In genomic region chr16:67176662-67177061, GRCh38 we compare ENCODE assay signal across 31 cellular contexts. TPM values are rescaled to one million over a fixed set of nuclear protein-coding genes. Genes with fewer than 3 reads are reported as not detected.
DNase-seq lines count a peak whose midpoint lies in the region; ATAC-seq and TF ChIP-seq lines count a peak whose summit lies in the region.
"Had no signal": no experiment of that assay in that cellular context is flagged by ENCODE, and none has a peak within 500 bp of the region (broad histone marks: within the 10 kb centered on the region; RNA-seq: fewer than 3 reads in every experiment).

No MANE protein-coding gene starts in this region.

- intact Hi-C loops in gastrocnemius medialis (cut with DNase I; ENCODE audit: low total_unique reads) = no loop called here

- H3K36me3 Mint-ChIP-seq in activated T-cell treated with anti-CD3 and anti-CD28 coated beads, Interleukin-2, amount 50 U/mL, for 4 hours (ENCODE audit: insufficient read depth) = no peaks in the 10 kb centered on the region
- H3K36me3 Mint-ChIP-seq in activated T-cell treated with anti-CD3 and anti-CD28 coated beads, Interleukin-2, amount 50 U/mL, for 72 hours (ENCODE audit: insufficient read depth in 2 of 2) = no peaks in the 10 kb centered on the region
- H3K36me3 Mint-ChIP-seq in brain = peaks cover 26% of the 10 kb centered on the region

- H3K9me3 Mint-ChIP-seq in activated T-cell treated with anti-CD3 and anti-CD28 coated beads, Interleukin-2, amount 50 U/mL, for 4 hours = no peaks in the 10 kb centered on the region
- H3K9me3 Mint-ChIP-seq in activated T-cell treated with anti-CD3 and anti-CD28 coated beads, Interleukin-2, amount 50 U/mL, for 72 hours = no peaks in the 10 kb centered on the region
- H3K9me3 Mint-ChIP-seq in brain = no peaks in the 10 kb centered on the region
- H3K9me3 Mint-ChIP-seq: dendritic cell treated with granulocyte-macrophage colony-stimulating factor and Interleukin-4, amounts not matched to agents 40 ng/mL and 50 ng/mL, for 4 days had no signal

- no peaks in the 10 kb centered on the region for H3K27me3 ChIP-seq in gastrocnemius medialis
- H3K27me3 ChIP-seq: sigmoid colon, tibial artery had no signal

- H3K4me3 Mint-ChIP-seq in activated T-cell treated with anti-CD3 and anti-CD28 coated beads, Interleukin-2, amount 50 U/mL, for 4 hours = peak overlapping the region; percentile 38
- H3K4me3 Mint-ChIP-seq in activated T-cell treated with anti-CD3 and anti-CD28 coated beads, Interleukin-2, amount 50 U/mL, for 72 hours = no peak overlapping the region
- peak overlapping the region in 3 of 5 experiments; percentile 18 to 78 (median 57) for H3K4me3 Mint-ChIP-seq in brain
- H3K4me3 Mint-ChIP-seq: activated CD4-positive, alpha-beta T cell treated with anti-CD3 and anti-CD28 coated beads for 36 hours; dendritic cell treated with granulocyte-macrophage colony-stimulating factor and Interleukin-4, amounts not matched to agents 40 ng/mL and 50 ng/mL, for 4 days had no signal

- H3K27ac ChIP-seq in gastrocnemius medialis = peak overlapping the region; percentile 15 to 100 (median 95)
- H3K27ac ChIP-seq: PC-9, sigmoid colon, tibial artery had no signal

- no peaks in the 10 kb centered on the region for H3K36me3 ChIP-seq in gastrocnemius medialis
- H3K36me3 ChIP-seq: prostate gland, sigmoid colon had no signal

- DNase-seq in activated T-cell treated with anti-CD3 and anti-CD28 coated beads, Interleukin-2, amount 50 U/mL, for 4 hours = no peak
- DNase-seq in activated T-cell treated with anti-CD3 and anti-CD28 coated beads, Interleukin-2, amount 50 U/mL, for 72 hours = no peak
- DNase-seq in NCI-H345 treated with DMSO at 0.1 percent for 48 hours (lab: John Stamatoyannopoulos, UW; ENCODE audit: unreplicated experiment) (peak; percentile 50), gastrocnemius medialis (no peak), NCI-H2029 treated with DMSO at 0.1 percent for 48 hours (lab: John Stamatoyannopoulos, UW) (no peak), SK-N-DZ (ENCODE audit: low spot score) (no peak)
- DNase-seq: activated CD4-positive, alpha-beta T cell treated with anti-CD3 and anti-CD28 coated beads for 36 hours; activated T-cell treated with anti-CD3 and anti-CD28 coated beads, Interleukin-2, amount 50 U/mL, for 1 hour; central memory CD4-positive, alpha-beta T cell; head of caudate nucleus; islet precursor cell; left ventricle myocardium inferior; mesendoderm; MV-4-11; NCI-H1436 treated with DMSO at 0.1 percent for 48 hours; NCI-H526; PC-9; Right ventricle myocardium superior; sigmoid colon; stimulated activated CD4-positive, alpha-beta T cell treated with anti-CD3 and anti-CD28 coated beads, Interleukin-12 subunit alpha, Interleukin-12 subunit beta, amount 100 ng/mL, for 4 hours; stimulated activated CD4-positive, alpha-beta T cell treated with anti-CD3 and anti-CD28 coated beads, Interleukin-2, amount 100 ng/mL, for 48 hours; stomach; T-helper 9 cell; tibial artery had no signal

- no peak for TF ChIP-seq POLR2A in gastrocnemius medialis (IDR thresholded peaks at IDR 0.05)

- no peaks in the 10 kb centered on the region for H3K9me3 ChIP-seq in gastrocnemius medialis
- H3K9me3 ChIP-seq: left ventricle myocardium inferior, prostate gland, sigmoid colon, stomach, tibial artery had no signal

- H3K4me1 ChIP-seq in gastrocnemius medialis = peaks cover 34 to 54% of the 10 kb centered on the region in 2 donors

- TF ChIP-seq CTCF in brain (conservative IDR thresholded peaks at IDR 0.05) = no peak
- TF ChIP-seq CTCF in gastrocnemius medialis (IDR thresholded peaks at IDR 0.05 in 4 of 5, conservative IDR thresholded peaks at IDR 0.05 in 1 of 5) = no peak

- peaks cover 20% of the 10 kb centered on the region for H3K4me1 Mint-ChIP-seq in activated T-cell treated with anti-CD3 and anti-CD28 coated beads, Interleukin-2, amount 50 U/mL, for 4 hours (ENCODE audit: low read depth)
- H3K4me1 Mint-ChIP-seq in activated T-cell treated with anti-CD3 and anti-CD28 coated beads, Interleukin-2, amount 50 U/mL, for 72 hours (ENCODE audit: low read depth) = peaks cover 30% of the 10 kb centered on the region
- peaks cover 51% of the 10 kb centered on the region for H3K4me1 Mint-ChIP-seq in brain

- no peak for ATAC-seq in activated T-cell treated with anti-CD3 and anti-CD28 coated beads, Interleukin-2, amount 50 U/mL, for 4 hours
- ATAC-seq in activated T-cell treated with anti-CD3 and anti-CD28 coated beads, Interleukin-2, amount 50 U/mL, for 72 hours (replicated peaks in 1 of 2) = no peak
- ATAC-seq in gastrocnemius medialis = no peak
- no peak for ATAC-seq in GM21515 (IDR thresholded peaks at IDR 0.05; ENCODE audit: unreplicated experiment)
- ATAC-seq: activated CD4-positive, alpha-beta T cell treated with anti-CD3 and anti-CD28 coated beads for 36 hours; esophagus mucosa had no signal

- peaks cover 22% of the 10 kb centered on the region for H3K27me3 Mint-ChIP-seq in activated T-cell treated with anti-CD3 and anti-CD28 coated beads, Interleukin-2, amount 50 U/mL, for 4 hours (ENCODE audit: low read depth)
- H3K27me3 Mint-ChIP-seq in activated T-cell treated with anti-CD3 and anti-CD28 coated beads, Interleukin-2, amount 50 U/mL, for 72 hours (ENCODE audit: low read depth) = peaks cover 61% of the 10 kb centered on the region
- peaks cover 23% of the 10 kb centered on the region for H3K27me3 Mint-ChIP-seq in brain

- no peak overlapping the region for H3K4me3 ChIP-seq in gastrocnemius medialis
- H3K4me3 ChIP-seq: left ventricle myocardium inferior, PC-9, prostate gland, sigmoid colon, stomach, tibial artery had no signal

- in situ Hi-C loops in gastrocnemius medialis (cut with MboI; ENCODE audit: low sequenced_read_pairs in 4 of 4) = no loop called here

- H3K27ac Mint-ChIP-seq in activated T-cell treated with anti-CD3 and anti-CD28 coated beads, Interleukin-2, amount 50 U/mL, for 72 hours = no peak overlapping the region
- H3K27ac Mint-ChIP-seq in brain = peak overlapping the region in 2 of 5 experiments; percentile 4 to 67
- H3K27ac Mint-ChIP-seq: activated CD4-positive, alpha-beta T cell treated with anti-CD3 and anti-CD28 coated beads for 36 hours; dendritic cell treated with granulocyte-macrophage colony-stimulating factor and Interleukin-4, amounts not matched to agents 40 ng/mL and 50 ng/mL, for 4 days had no signal

RNA-seq across cellular contexts. Expression of gene NOL3, which starts 6.3 kb away (rescaled TPM):
- 1 to 10 TPM in 2 of 3 donors, under 1 TPM in 1; 0.99 to 3.7 (median 1.4) TPM for total RNA-seq in activated T-cell treated with anti-CD3 and anti-CD28 coated beads, Interleukin-2, amount 50 U/mL, for 4 hours
- total RNA-seq in activated T-cell treated with anti-CD3 and anti-CD28 coated beads, Interleukin-2, amount 50 U/mL, for 72 hours = 10 to 100 TPM; 21.6 to 30.6 TPM
- polyA plus RNA-seq in brain (ENCODE audit: insufficient read depth, low read depth, low replicate concordance) = 25.6 TPM
- total RNA-seq in gastrocnemius medialis = 100 to 1,000 TPM in 3 of 4 donors, 10 to 100 TPM in 1; 77.5 to 231 (median 173) TPM
- 25.8 and 26.0 TPM in 2 replicates for polyA plus RNA-seq in SK-N-DZ (2014; cell fraction: cytosol; rRNA removed)
- 45.7 and 50.1 TPM in 2 replicates for polyA plus RNA-seq in SK-N-DZ (2014; cell fraction: nucleus; rRNA removed)

RNA-seq across cellular contexts. Expression of gene MATCAP1, which starts 7.1 kb away (rescaled TPM):
- total RNA-seq in activated T-cell treated with anti-CD3 and anti-CD28 coated beads, Interleukin-2, amount 50 U/mL, for 4 hours = 10 to 100 TPM; 10.1 to 15.5 (median 14.7) TPM
- total RNA-seq in activated T-cell treated with anti-CD3 and anti-CD28 coated beads, Interleukin-2, amount 50 U/mL, for 72 hours = 10 to 100 TPM; 31.9 to 34.3 TPM
- 26.6 TPM for polyA plus RNA-seq in brain (ENCODE audit: insufficient read depth, low read depth, low replicate concordance)
- total RNA-seq in gastrocnemius medialis = 1 to 10 TPM; 2.5 to 7.7 (median 4.5) TPM
- 63.5 and 79.1 TPM in 2 replicates for polyA plus RNA-seq in SK-N-DZ (2014; cell fraction: cytosol; rRNA removed)
- polyA plus RNA-seq in SK-N-DZ (2014; cell fraction: nucleus; rRNA removed) = 425 and 497 TPM in 2 replicates

RNA-seq across cellular contexts. Expression of gene HSF4, which starts 12.1 kb away (rescaled TPM):
- 1 to 10 TPM; 2.8 to 6.1 (median 4.0) TPM for total RNA-seq in activated T-cell treated with anti-CD3 and anti-CD28 coated beads, Interleukin-2, amount 50 U/mL, for 4 hours
- 10 to 100 TPM; 63.4 to 87.7 TPM for total RNA-seq in activated T-cell treated with anti-CD3 and anti-CD28 coated beads, Interleukin-2, amount 50 U/mL, for 72 hours
- 6.4 TPM for polyA plus RNA-seq in brain (ENCODE audit: insufficient read depth, low read depth, low replicate concordance)
- 100 to 1,000 TPM in 1 of 4 donors, 10 to 100 TPM in 2, 1 to 10 TPM in 1; 9.0 to 111 (median 29.7) TPM for total RNA-seq in gastrocnemius medialis
- polyA plus RNA-seq in SK-N-DZ (2014; cell fraction: cytosol; rRNA removed) = 25.4 and 28.6 TPM in 2 replicates
- 838 and 851 TPM in 2 replicates for polyA plus RNA-seq in SK-N-DZ (2014; cell fraction: nucleus; rRNA removed)

RNA-seq across cellular contexts. Expression of gene EXOC3L1, which starts 13.3 kb away (rescaled TPM):
- total RNA-seq in activated T-cell treated with anti-CD3 and anti-CD28 coated beads, Interleukin-2, amount 50 U/mL, for 4 hours = not detected
- total RNA-seq in activated T-cell treated with anti-CD3 and anti-CD28 coated beads, Interleukin-2, amount 50 U/mL, for 72 hours = not detected
- polyA plus RNA-seq in brain (ENCODE audit: insufficient read depth, low read depth, low replicate concordance) = 3.0 TPM
- 1 to 10 TPM in 1 of 4 donors, under 1 TPM in 3; 0.20 to 2.3 (median 0.88) TPM for total RNA-seq in gastrocnemius medialis
- 45.9 and 52.6 TPM in 2 replicates for polyA plus RNA-seq in SK-N-DZ (2014; cell fraction: cytosol; rRNA removed)
- 166 and 170 TPM in 2 replicates for polyA plus RNA-seq in SK-N-DZ (2014; cell fraction: nucleus; rRNA removed)
- total RNA-seq: fibroblast of villous mesenchyme, PC-9 had no signal
- polyA plus RNA-seq: BJ had no signal

RNA-seq across cellular contexts. Expression of gene E2F4, which starts 15.3 kb away (rescaled TPM):
- total RNA-seq in activated T-cell treated with anti-CD3 and anti-CD28 coated beads, Interleukin-2, amount 50 U/mL, for 4 hours = 100 to 1,000 TPM; 195 to 201 (median 198) TPM
- total RNA-seq in activated T-cell treated with anti-CD3 and anti-CD28 coated beads, Interleukin-2, amount 50 U/mL, for 72 hours = 10 to 100 TPM; 82.8 to 91.7 TPM
- 30.8 TPM for polyA plus RNA-seq in brain (ENCODE audit: insufficient read depth, low read depth, low replicate concordance)
- total RNA-seq in gastrocnemius medialis = 100 to 1,000 TPM in 1 of 4 donors, 10 to 100 TPM in 3; 67.8 to 114 (median 96.5) TPM
- polyA plus RNA-seq in SK-N-DZ (2014; cell fraction: cytosol; rRNA removed) = 123 and 140 TPM in 2 replicates
- polyA plus RNA-seq in SK-N-DZ (2014; cell fraction: nucleus; rRNA removed) = 436 and 437 TPM in 2 replicates

Comparison
In these comparisons a context has a peak if more than half of its experiments do, and no peak if none do; other contexts are left out.
1. H3K4me3 Mint-ChIP-seq: peak in activated T-cell treated with anti-CD3 and anti-CD28 coated beads, Interleukin-2, amount 50 U/mL, for 4 hours (single experiment) and brain (3 of 5); none in activated T-cell treated with anti-CD3 and anti-CD28 coated beads, Interleukin-2, amount 50 U/mL, for 72 hours (0 of 2).
2. RNA of gene NOL3, which starts 6.3 kb away (total RNA-seq): 77.5 to 231 TPM in gastrocnemius medialis and 21.6 to 30.6 TPM in activated T-cell treated with anti-CD3 and anti-CD28 coated beads, Interleukin-2, amount 50 U/mL, for 72 hours; 0.99 to 3.7 TPM in activated T-cell treated with anti-CD3 and anti-CD28 coated beads, Interleukin-2, amount 50 U/mL, for 4 hours; every median in the first group is over 4 times any median in the second.